10 cellular contexts compared by ENCODE assay signal in genomic region chr9:99577351-99577750, GRCh38.
"Had no signal": no experiment of that assay in that cellular context is flagged by ENCODE, and none has a peak within 500 bp of the region (broad histone marks: within the 10 kb centered on the region; RNA-seq: fewer than 3 reads in every experiment).

No MANE protein-coding gene starts in this region.

- H3K36me3 Mint-ChIP-seq: naive thymus-derived CD8-positive, alpha-beta T cell; neural progenitor cell; type B pancreatic cell had no signal

- H3K27ac Mint-ChIP-seq: naive B cell; naive thymus-derived CD8-positive, alpha-beta T cell; nephron; neural progenitor cell; stimulated activated naive CD8-positive, alpha-beta T cell treated with anti-CD3 and anti-CD28 coated beads, Interleukin-15, amount 100 ng/mL, for 72 hours; type B pancreatic cell had no signal

- H3K4me3 Mint-ChIP-seq: naive B cell; naive thymus-derived CD8-positive, alpha-beta T cell; nephron; neural progenitor cell; stimulated activated naive CD8-positive, alpha-beta T cell treated with anti-CD3 and anti-CD28 coated beads, Interleukin-15, amount 100 ng/mL, for 72 hours; type B pancreatic cell had no signal

- H3K27me3 Mint-ChIP-seq: stimulated activated naive CD8-positive, alpha-beta T cell treated with anti-CD3 and anti-CD28 coated beads, Interleukin-15, amount 100 ng/mL, for 72 hours; type B pancreatic cell had no signal

- ATAC-seq: naive thymus-derived CD8-positive, alpha-beta T cell; pancreas; sciatic nerve; stimulated activated naive CD8-positive, alpha-beta T cell treated with anti-CD3 and anti-CD28 coated beads, Interleukin-15, amount 100 ng/mL, for 72 hours; stimulated activated naive CD8-positive, alpha-beta T cell treated with anti-CD3 and anti-CD28 coated beads, Interleukin-15, Interleukin-2, amounts not matched to agents 100 U/mL and 50 U/mL, for 24 hours; upper lobe of right lung had no signal

- H3K9me3 Mint-ChIP-seq: naive thymus-derived CD8-positive, alpha-beta T cell; nephron; neural progenitor cell; stimulated activated naive CD8-positive, alpha-beta T cell treated with anti-CD3 and anti-CD28 coated beads, Interleukin-15, amount 100 ng/mL, for 72 hours; type B pancreatic cell had no signal

- H3K4me1 Mint-ChIP-seq: nephron, neural progenitor cell had no signal
